16 cellular contexts compared by ENCODE assay signal in genomic region chr11:75144716-75145014, GRCh38. TPM values are rescaled to one million over a fixed set of nuclear protein-coding genes. Genes with fewer than 3 reads are reported as not detected.
"Had no signal": no experiment of that assay in that cellular context is flagged by ENCODE, and none has a peak within 500 bp of the region (broad histone marks: within the 10 kb centered on the region; RNA-seq: fewer than 3 reads in every experiment).

No MANE protein-coding gene starts in this region.

- H3K27ac Mint-ChIP-seq: mesothelial cell of epicardium, nephron progenitor cell, WTC11 had no signal

- H3K27me3 ChIP-seq: brain microvascular endothelial cell had no signal

- H3K9me3 ChIP-seq: esophagus squamous epithelium had no signal

- H3K4me3 ChIP-seq: esophagus squamous epithelium, lung had no signal

- H3K36me3 ChIP-seq: brain microvascular endothelial cell, esophagus squamous epithelium had no signal

- H3K36me3 Mint-ChIP-seq: activated CD4-positive, alpha-beta memory T cell treated with anti-CD3 and anti-CD28 coated beads for 36 hours; activated naive CD4-positive, alpha-beta T cell treated with anti-CD3 and anti-CD28 coated beads, Interleukin-2, amount 10 ng/mL, durations not matched to agents 7 days and 5 days; mesothelial cell of epicardium; stimulated activated naive B cell treated with anti-CD40 and anti-IgM and Interleukin-4, amounts not matched to agents 10 μg/mL and 1 μg/mL and 100 μg/mL, for 72 hours; WTC11 had no signal

- H3K4me3 Mint-ChIP-seq: activated CD4-positive, alpha-beta memory T cell treated with anti-CD3 and anti-CD28 coated beads for 36 hours; activated CD4-positive, alpha-beta T cell treated with anti-CD3 and anti-CD28 coated beads for 36 hours; activated naive CD4-positive, alpha-beta T cell treated with anti-CD3 and anti-CD28 coated beads, Interleukin-2, amount 10 ng/mL, durations not matched to agents 7 days and 5 days; activated T-cell treated with anti-CD3 and anti-CD28 coated beads, Interleukin-2, amount 50 U/mL, for 24 hours; mesothelial cell of epicardium; nephron progenitor cell; stimulated activated naive B cell treated with anti-CD40 and anti-IgM and Interleukin-4, amounts not matched to agents 10 μg/mL and 1 μg/mL and 100 μg/mL, for 72 hours; WTC11 had no signal

- H3K9me3 Mint-ChIP-seq: activated CD4-positive, alpha-beta memory T cell treated with anti-CD3 and anti-CD28 coated beads for 36 hours; activated naive CD4-positive, alpha-beta T cell treated with anti-CD3 and anti-CD28 coated beads, Interleukin-2, amount 10 ng/mL, durations not matched to agents 7 days and 5 days; activated T-cell treated with anti-CD3 and anti-CD28 coated beads, Interleukin-2, amount 50 U/mL, for 24 hours; central memory CD8-positive, alpha-beta T cell; mesothelial cell of epicardium; nephron progenitor cell; stimulated activated naive B cell treated with anti-CD40 and anti-IgM and Interleukin-4, amounts not matched to agents 10 μg/mL and 1 μg/mL and 100 μg/mL, for 72 hours; WTC11 had no signal

- ATAC-seq: activated CD4-positive, alpha-beta T cell treated with anti-CD3 and anti-CD28 coated beads for 36 hours had no signal

- H3K27ac ChIP-seq: brain microvascular endothelial cell, esophagus squamous epithelium had no signal

- DNase-seq: esophagus squamous epithelium had no signal

- H3K27me3 Mint-ChIP-seq: activated CD4-positive, alpha-beta memory T cell treated with anti-CD3 and anti-CD28 coated beads for 36 hours; activated CD4-positive, alpha-beta T cell treated with anti-CD3 and anti-CD28 coated beads for 36 hours; activated T-cell treated with anti-CD3 and anti-CD28 coated beads, Interleukin-2, amount 50 U/mL, for 24 hours; central memory CD8-positive, alpha-beta T cell had no signal

RNA-seq across cellular contexts. Expression of gene SLCO2B1, which starts 6.2 kb away (rescaled TPM):
- total RNA-seq: activated CD4-positive, alpha-beta memory T cell treated with anti-CD3 and anti-CD28 coated beads for 36 hours; activated CD4-positive, alpha-beta T cell treated with anti-CD3 and anti-CD28 coated beads for 36 hours; mesothelial cell of epicardium had no signal

RNA-seq across cellular contexts. Expression of gene OR2AT4, which starts 48.0 kb away (rescaled TPM):
- total RNA-seq: activated CD4-positive, alpha-beta memory T cell treated with anti-CD3 and anti-CD28 coated beads for 36 hours; activated CD4-positive, alpha-beta T cell treated with anti-CD3 and anti-CD28 coated beads for 36 hours; aorta; esophagus squamous epithelium; glomerular endothelial cell; lung; mesothelial cell of epicardium; T-helper 2 cell treated with Interferon-gamma antibody and Interleukin-4, amounts not matched to agents 100 ng/mL and 5 ng/mL, for 36 hours; ureter; WTC11 had no signal
